Comparison of ENCODE assay signal across 13 cellular contexts in genomic region chr6:166494757-166495486, GRCh38.
DNase-seq lines count a peak whose midpoint lies in the region; ATAC-seq and TF ChIP-seq lines count a peak whose summit lies in the region.
"Had no signal": no experiment of that assay in that cellular context is flagged by ENCODE, and none has a peak within 500 bp of the region (broad histone marks: within the 10 kb centered on the region; RNA-seq: fewer than 3 reads in every experiment).

No MANE protein-coding gene starts in this region.

- H3K9me3 Mint-ChIP-seq in stimulated activated naive CD8-positive, alpha-beta T cell treated with anti-CD3 and anti-CD28 coated beads, Interleukin-15, amount 100 ng/mL, for 72 hours = no peaks in the 10 kb centered on the region
- H3K9me3 Mint-ChIP-seq in Calu3 (ENCODE audit: low read depth, unreplicated experiment) = no peaks in the 10 kb centered on the region

- no peaks in the 10 kb centered on the region for H3K9me3 ChIP-seq in vagina
- H3K9me3 ChIP-seq: SJCRH30, tibial artery had no signal

- TF ChIP-seq POLR2A in vagina (IDR thresholded peaks at IDR 0.05) = no peak

- no peak for ATAC-seq in stimulated activated naive CD8-positive, alpha-beta T cell treated with anti-CD3 and anti-CD28 coated beads, Interleukin-15, Interleukin-2, amounts not matched to agents 100 U/mL and 50 U/mL, for 24 hours
- no peak for ATAC-seq in stimulated activated naive CD8-positive, alpha-beta T cell treated with anti-CD3 and anti-CD28 coated beads, Interleukin-15, amount 100 ng/mL, for 72 hours
- no peak for ATAC-seq in GM21381 (IDR thresholded peaks at IDR 0.05; ENCODE audit: unreplicated experiment)
- no peak for ATAC-seq in HG03280 (IDR thresholded peaks at IDR 0.05; ENCODE audit: unreplicated experiment)
- ATAC-seq: left ventricle myocardium superior had no signal

- intact Hi-C loops in Calu3 (cut with micrococcal nuclease; ENCODE audit: unreplicated experiment) (no loop called here), vagina (cut with DNase I) (no loop called here)

- DNase-seq in stimulated activated naive CD8-positive, alpha-beta T cell treated with anti-CD3 and anti-CD28 coated beads, Interleukin-15, Interleukin-2, amounts not matched to agents 100 U/mL and 50 U/mL, for 24 hours = peak; percentile 31
- no peak for DNase-seq in stimulated activated naive CD8-positive, alpha-beta T cell treated with anti-CD3 and anti-CD28 coated beads, Interleukin-15, amount 100 ng/mL, for 72 hours
- DNase-seq in globus pallidus (ENCODE audit: low spot score) (peak; percentile 78), Calu3 (no peak), vagina (ENCODE audit: extremely low spot score in 2 of 2) (no peak)
- peak; percentile 47 for DNase-seq in stimulated activated CD4-positive, alpha-beta T cell treated with anti-CD3 and anti-CD28 coated beads, Interleukin-12 subunit alpha, Interleukin-12 subunit beta, amount 100 ng/mL, for 4 hours
- DNase-seq: GM23248, left ventricle myocardium superior, NCI-H2227 treated with DMSO at 0.1 percent for 48 hours had no signal

- CTCF ChIA-PET in Calu3 (lab: Charles Lee) = no interaction called here

- no peaks in the 10 kb centered on the region for H3K27me3 Mint-ChIP-seq in stimulated activated naive CD8-positive, alpha-beta T cell treated with anti-CD3 and anti-CD28 coated beads, Interleukin-15, amount 100 ng/mL, for 72 hours
- H3K27me3 Mint-ChIP-seq in Calu3 (ENCODE audit: unreplicated experiment) = no peaks in the 10 kb centered on the region

- H3K36me3 Mint-ChIP-seq in Calu3 (ENCODE audit: insufficient read depth, unreplicated experiment) = peaks cover 22% of the 10 kb centered on the region

- BruUV-seq in Calu3 (replicated peaks; lab: Mats Ljungman, UMichigan) = no TSS peak

- peaks cover 0 to 24% of the 10 kb centered on the region in 2 donors for H3K36me3 ChIP-seq in vagina
- H3K36me3 ChIP-seq: SJCRH30 had no signal

- H3K4me3 Mint-ChIP-seq in stimulated activated naive CD8-positive, alpha-beta T cell treated with anti-CD3 and anti-CD28 coated beads, Interleukin-15, amount 100 ng/mL, for 72 hours = peak overlapping the region in 1 of 2 donors; percentile 1
- no peak overlapping the region for H3K4me3 Mint-ChIP-seq in Calu3 (ENCODE audit: low read depth, unreplicated experiment)

- no peaks in the 10 kb centered on the region for H3K4me1 ChIP-seq in vagina
- H3K4me1 ChIP-seq: tibial artery had no signal

- TF ChIP-seq CTCF in Calu3 (IDR thresholded peaks at IDR 0.05; ENCODE audit: unreplicated experiment) = no peak
- no peak for TF ChIP-seq CTCF in vagina (IDR thresholded peaks at IDR 0.05)

- H3K27ac ChIP-seq in vagina = no peak overlapping the region
- H3K27ac ChIP-seq: GM23248, SJCRH30, tibial artery had no signal

- H3K4me3 ChIP-seq in vagina = no peak overlapping the region
- H3K4me3 ChIP-seq: GM23248, SJCRH30, tibial artery had no signal

- H3K27ac Mint-ChIP-seq in stimulated activated naive CD8-positive, alpha-beta T cell treated with anti-CD3 and anti-CD28 coated beads, Interleukin-15, amount 100 ng/mL, for 72 hours = no peak overlapping the region
- no peak overlapping the region for H3K27ac Mint-ChIP-seq in Calu3 (ENCODE audit: unreplicated experiment)

- H3K4me1 Mint-ChIP-seq in stimulated activated naive CD8-positive, alpha-beta T cell treated with anti-CD3 and anti-CD28 coated beads, Interleukin-15, amount 100 ng/mL, for 72 hours = peaks cover 28% of the 10 kb centered on the region
- H3K4me1 Mint-ChIP-seq in Calu3 (ENCODE audit: low read depth, unreplicated experiment) = peaks cover 25% of the 10 kb centered on the region

- no peaks in the 10 kb centered on the region for H3K27me3 ChIP-seq in vagina
- H3K27me3 ChIP-seq: SJCRH30, tibial artery had no signal

Comparison
In these comparisons a context has a peak if more than half of its experiments do, and no peak if none do; other contexts are left out.
1. DNase-seq: peak in stimulated activated naive CD8-positive, alpha-beta T cell treated with anti-CD3 and anti-CD28 coated beads, Interleukin-15, Interleukin-2, amounts not matched to agents 100 U/mL and 50 U/mL, for 24 hours (single experiment), globus pallidus (single experiment) and stimulated activated CD4-positive, alpha-beta T cell treated with anti-CD3 and anti-CD28 coated beads, Interleukin-12 subunit alpha, Interleukin-12 subunit beta, amount 100 ng/mL, for 4 hours (single experiment); none in stimulated activated naive CD8-positive, alpha-beta T cell treated with anti-CD3 and anti-CD28 coated beads, Interleukin-15, amount 100 ng/mL, for 72 hours (0 of 2), Calu3 (single experiment) and vagina (0 of 2).